ENCODE assay signal across 12 cellular contexts in genomic region chr6:27281105-27281539, GRCh38. TPM values are rescaled to one million over a fixed set of nuclear protein-coding genes. Genes with fewer than 3 reads are reported as not detected.
A peak's percentile ranks its signal among the peaks of the same experiment; 100 is the strongest.
DNase-seq lines count a peak whose midpoint lies in the region; ATAC-seq and TF ChIP-seq lines count a peak whose summit lies in the region.
"Had no signal": no experiment of that assay in that cellular context is flagged by ENCODE, and none has a peak within 500 bp of the region (broad histone marks: within the 10 kb centered on the region; RNA-seq: fewer than 3 reads in every experiment).

No MANE protein-coding gene starts in this region.

- no peaks in the 10 kb centered on the region for H3K9me2 ChIP-seq in GM23248 (ENCODE audit: insufficient read depth)

- in situ Hi-C loops in GM23248 (cut with MboI) (no loop called here), GM13976 (cut with MboI; ENCODE audit: low sequenced_read_pairs, unreplicated experiment) (no loop called here)

- H3K9me3 Mint-ChIP-seq in osteocyte (ENCODE audit: unreplicated experiment): peaks cover 5% of the 10 kb centered on the region

- TF ChIP-seq CTCF in osteocyte (IDR thresholded peaks at IDR 0.05): no peak
- TF ChIP-seq CTCF in GM13976 (IDR thresholded peaks at IDR 0.05; ENCODE audit: borderline replicate concordance, control extremely low read depth, extremely low read depth, insufficient read depth, missing control alignments): no peak

- H3K27ac ChIP-seq in GM23248: no peak overlapping the region
- H3K27ac ChIP-seq in ectodermal cell (ENCODE audit: insufficient read depth, low read depth, low read length, poor library complexity, severe bottlenecking): no peak overlapping the region
- H3K27ac ChIP-seq: heart left ventricle had no signal

- DNase-seq in GM23248: no peak
- DNase-seq in NCI-H748 (lab: John Stamatoyannopoulos, UW; ENCODE audit: unreplicated experiment): peak; percentile 74
- DNase-seq in osteocyte (ENCODE audit: extremely low spot score, unreplicated experiment): no peak
- no peak for DNase-seq in GM13976 (ENCODE audit: low spot score)
- no peak for DNase-seq in RPMI8226
- DNase-seq: activated effector memory CD4-positive, alpha-beta T cell treated with anti-CD3 and anti-CD28 coated beads, Interleukin-2, amount 50 U/mL, for 16 hours; heart left ventricle; MM.1S had no signal

- H3K79me2 ChIP-seq in GM23248 (ENCODE audit: insufficient read depth): no peaks in the 10 kb centered on the region

- peaks cover 43% of the 10 kb centered on the region for H3K27me3 ChIP-seq in GM23248 (replicated peaks; ENCODE audit: insufficient read depth)
- peaks cover 80% of the 10 kb centered on the region for H3K27me3 ChIP-seq in ectodermal cell (ENCODE audit: control insufficient read depth, insufficient read depth, low read length, poor library complexity, severe bottlenecking)

- no peak for ATAC-seq in HG02798 (IDR thresholded peaks at IDR 0.05; ENCODE audit: poor library complexity, unreplicated experiment)
- ATAC-seq: heart left ventricle had no signal

- H3K4me1 Mint-ChIP-seq in osteocyte (ENCODE audit: unreplicated experiment): peaks cover 15% of the 10 kb centered on the region

- H3K27me3 Mint-ChIP-seq in osteocyte (ENCODE audit: unreplicated experiment): peaks cover 52% of the 10 kb centered on the region

- H3K4me1 ChIP-seq in GM23248 (ENCODE audit: insufficient read depth): peaks cover 7% of the 10 kb centered on the region; the same call in 1 of the 2 replicates
- no peaks in the 10 kb centered on the region for H3K4me1 ChIP-seq in ectodermal cell (ENCODE audit: control insufficient read depth, insufficient read depth, low read length)
- H3K4me1 ChIP-seq: heart left ventricle had no signal

- 7 to 10% methylated on average over 11 to 13 of the region's 13 CpGs for WGBS in GM23248 (ENCODE audit: low coverage in 1 of 2, low lambda C conversion rate in 2 of 2, missing lambda C conversion rate in 2 of 2), 2 experiments
- WGBS in ectodermal cell, 2 experiments: 6% methylated on average over 12 to 13 of the region's 13 CpGs

- H3K4me3 ChIP-seq in GM23248 (peak overlapping the region; percentile 73), ectodermal cell (ENCODE audit: insufficient read depth, low read depth, low read length) (peak overlapping the region; percentile 62)
- H3K4me3 ChIP-seq: heart left ventricle had no signal

- peaks cover 7% of the 10 kb centered on the region; the same call in 1 of the 2 replicates for H3F3A ChIP-seq in GM23248 (ENCODE audit: insufficient read depth)

- no peak overlapping the region for H3K9ac ChIP-seq in GM23248

- H3K9me3 ChIP-seq in GM23248 (ENCODE audit: low read depth): no peaks in the 10 kb centered on the region
- H3K9me3 ChIP-seq in ectodermal cell (ENCODE audit: control insufficient read depth, low read length): no peaks in the 10 kb centered on the region

- H3K27ac Mint-ChIP-seq in osteocyte (ENCODE audit: unreplicated experiment): no peak overlapping the region

- H4K20me1 ChIP-seq in GM23248 (ENCODE audit: insufficient read depth): no peaks in the 10 kb centered on the region

- H3K4me2 ChIP-seq in GM23248 (ENCODE audit: unreplicated experiment): peak overlapping the region; percentile 92

- no peaks in the 10 kb centered on the region for H3K36me3 Mint-ChIP-seq in osteocyte (ENCODE audit: unreplicated experiment)

- H3K4me3 Mint-ChIP-seq in osteocyte (ENCODE audit: unreplicated experiment): peak overlapping the region; percentile 79
- H3K4me3 Mint-ChIP-seq: stimulated activated naive CD8-positive, alpha-beta T cell treated with anti-CD3 and anti-CD28 coated beads, Interleukin-15, Interleukin-2, amounts not matched to agents 100 ng/mL and 50 ng/mL, for 24 hours had no signal

- 0 out of 2 replicates have a peak overlapping the region, but pooled peaks have one; percentile 81 for H2AFZ ChIP-seq in GM23248

- H3K36me3 ChIP-seq in GM23248 (ENCODE audit: low read depth) (no peaks in the 10 kb centered on the region), ectodermal cell (ENCODE audit: control insufficient read depth, insufficient read depth, low read length) (no peaks in the 10 kb centered on the region)
- H3K36me3 ChIP-seq: heart left ventricle had no signal

RNA-seq across cellular contexts. Expression of gene POM121L2, which starts 31.0 kb away (rescaled TPM):
- total RNA-seq in GM23248 (2014; rRNA removed; shearing (Covaris generic)): not detected in 2 replicates
- not detected in 2 replicates for polyA plus RNA-seq in GM23248 (2016; fragmentation: Nextera tagmentation; extraction: Ambion mirVana)
- polyA plus RNA-seq in ectodermal cell (2013, experiment 1 of 4): not detected
- polyA plus RNA-seq in ectodermal cell (2013, experiment 2 of 4): not detected
- not detected for polyA plus RNA-seq in ectodermal cell (2013, experiment 3 of 4)
- not detected for polyA plus RNA-seq in ectodermal cell (2013, experiment 4 of 4)
- not detected in 2 replicates for total RNA-seq in osteocyte
- total RNA-seq: dermis microvascular lymphatic vessel endothelial cell, heart left ventricle had no signal
- polyA plus RNA-seq: heart left ventricle had no signal

RNA-seq across cellular contexts. Expression of gene PRSS16, which starts 33.6 kb away (rescaled TPM):
- 0.86 TPM in 1 of 2 replicates, not detected in the other for total RNA-seq in GM23248 (2014; rRNA removed; shearing (Covaris generic))
- 0.20 TPM in 1 of 2 replicates, not detected in the other for polyA plus RNA-seq in GM23248 (2016; fragmentation: Nextera tagmentation; extraction: Ambion mirVana)
- polyA plus RNA-seq in ectodermal cell (2013, experiment 1 of 4): 6.2 TPM
- 3.9 TPM for polyA plus RNA-seq in ectodermal cell (2013, experiment 2 of 4)
- 3.8 TPM for polyA plus RNA-seq in ectodermal cell (2013, experiment 3 of 4)
- 6.0 TPM for polyA plus RNA-seq in ectodermal cell (2013, experiment 4 of 4)
- total RNA-seq in osteocyte: not detected in 2 replicates
- total RNA-seq: dermis microvascular lymphatic vessel endothelial cell had no signal
- polyA plus RNA-seq: heart left ventricle had no signal
